ENCODE assay signal across 8 cellular contexts in the genomic region with DNA sequence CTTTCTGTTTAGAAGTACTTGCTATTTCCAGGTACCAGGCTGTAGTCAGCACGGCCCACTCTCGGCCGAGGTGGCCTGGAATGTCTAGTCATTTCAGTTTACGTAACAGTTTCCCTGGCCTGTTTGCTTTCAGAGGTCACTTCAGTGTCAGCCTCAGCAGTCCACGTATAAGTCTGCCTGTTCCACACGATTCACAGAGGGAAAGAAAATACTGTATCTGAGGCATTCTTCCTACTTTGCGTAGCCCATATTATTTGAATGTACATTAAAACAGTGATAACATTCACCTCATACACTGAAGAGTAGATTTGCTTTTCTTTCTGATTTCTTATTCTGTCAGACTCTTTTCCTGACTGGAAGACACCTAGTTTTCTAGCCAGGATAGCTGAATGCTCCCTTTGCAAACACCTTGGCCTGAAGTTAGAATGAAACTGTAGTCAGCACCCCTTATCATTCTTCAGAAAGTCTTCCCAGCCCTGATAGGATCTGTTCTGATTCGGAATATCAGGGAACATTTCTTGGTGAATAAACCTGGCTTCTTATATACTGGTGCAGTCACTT.
DNase-seq lines count a peak whose midpoint lies in the region; ATAC-seq and TF ChIP-seq lines count a peak whose summit lies in the region.

No MANE protein-coding gene starts in this region.

- TF ChIP-seq EP300 in transverse colon (IDR thresholded peaks at IDR 0.05; ENCODE audit: low read depth), result no peak

- CTCF ChIA-PET in MCF 10A (lab: Yijun Ruan, JAX), result interaction anchor here (0.8 to 1.2 kb wide), 2 partner anchors 55 to 85 kb away, joined by 3 read pairs; no protein-coding TSS in a partner anchor
- CTCF ChIA-PET in CD8-positive, alpha-beta T cell (lab: Charles Lee), result no interaction called here

- no peaks in the 10 kb centered on the region for H3K36me3 Mint-ChIP-seq in MCF 10A (ENCODE audit: insufficient read depth, unreplicated experiment)
- no peaks in the 10 kb centered on the region for H3K36me3 Mint-ChIP-seq in activated T-cell treated with anti-CD3 and anti-CD28 coated beads, Interleukin-2, amount 50 U/mL, for 4 hours (ENCODE audit: insufficient read depth)
- H3K36me3 Mint-ChIP-seq in CD8-positive, alpha-beta T cell, result no peaks in the 10 kb centered on the region

- WGBS in transverse colon (ENCODE audit: low coverage in 1 of 2), 2 donors, result 13 to 29% methylated on average over 7 to 8 of the region's 8 CpGs

- H3K27ac ChIP-seq in transverse colon, result peak overlapping the region; percentile 87 to 89 (median 88)
- H3K27ac ChIP-seq in CD8-positive, alpha-beta T cell (ENCODE audit: low read depth, low read length), result no peak overlapping the region

- POLR2A ChIA-PET in MCF 10A (lab: Yijun Ruan, JAX), result interaction anchor here (0.5 to 4.8 kb wide), 27 partner anchors 8 to 1414 kb away, joined by 3 to 50 read pairs (median 5); no protein-coding TSS in a partner anchor
- POLR2A ChIA-PET in CD8-positive, alpha-beta T cell (lab: Charles Lee), result no interaction called here

- peaks cover 44% of the 10 kb centered on the region for H3K4me1 Mint-ChIP-seq in MCF 10A (ENCODE audit: insufficient read depth, unreplicated experiment)
- H3K4me1 Mint-ChIP-seq in activated T-cell treated with anti-CD3 and anti-CD28 coated beads, Interleukin-2, amount 50 U/mL, for 4 hours (ENCODE audit: low read depth), result peaks cover 45% of the 10 kb centered on the region
- H3K4me1 Mint-ChIP-seq in CD8-positive, alpha-beta T cell (ENCODE audit: low read depth), result peaks cover 42% of the 10 kb centered on the region

- H3K36me3 ChIP-seq in transverse colon, result no peaks in the 10 kb centered on the region
- H3K36me3 ChIP-seq in CD8-positive, alpha-beta T cell (ENCODE audit: insufficient read depth, low read length), result no peaks in the 10 kb centered on the region

- H3K9me3 Mint-ChIP-seq in MCF 10A (ENCODE audit: unreplicated experiment), result no peaks in the 10 kb centered on the region
- H3K9me3 Mint-ChIP-seq in activated T-cell treated with anti-CD3 and anti-CD28 coated beads, Interleukin-2, amount 50 U/mL, for 4 hours, result no peaks in the 10 kb centered on the region
- no peaks in the 10 kb centered on the region for H3K9me3 Mint-ChIP-seq in CD8-positive, alpha-beta T cell

- ATAC-seq in activated T-cell treated with anti-CD3 and anti-CD28 coated beads, Interleukin-2, amount 50 U/mL, for 4 hours, result no peak
- no peak for ATAC-seq in CD8-positive, alpha-beta T cell

- H3K4me3 ChIP-seq in LNCaP clone FGC (ENCODE audit: low read depth, low read length) (peak overlapping the region; percentile 12; the same call in 1 of the 2 replicates), transverse colon (no peak overlapping the region)
- H3K4me3 ChIP-seq in CD8-positive, alpha-beta T cell (ENCODE audit: low read depth, low read length), result no peak overlapping the region

- H3K4me1 ChIP-seq in transverse colon, result peaks cover 13 to 59% (median 35%) of the 10 kb centered on the region in 4 donors
- peaks cover 31% of the 10 kb centered on the region for H3K4me1 ChIP-seq in CD8-positive, alpha-beta T cell (ENCODE audit: insufficient read depth, low read length)

- in situ Hi-C loops in transverse colon (cut with MboI; ENCODE audit: low pct_ligation_motif_present in 1 of 4, low pct_unique_long_range_greater_than_20kb in 1 of 4, low sequenced_read_pairs in 3 of 4), result no loop called here

- H3K27me3 ChIP-seq in transverse colon, result no peaks in the 10 kb centered on the region
- H3K27me3 ChIP-seq in CD8-positive, alpha-beta T cell (ENCODE audit: insufficient read depth, low read length), result no peaks in the 10 kb centered on the region

- TF ChIP-seq POLR2A in transverse colon (IDR thresholded peaks at IDR 0.05), result no peak

- intact Hi-C loops in MCF 10A (cut with micrococcal nuclease), result loop anchor here (5.0 to 10.0 kb wide), 3 partner anchors 55 to 85 kb away; no protein-coding TSS in a partner anchor
- intact Hi-C loops in transverse colon (cut with DNase I; ENCODE audit: low total_unique reads), result loop anchor here (10.0 kb wide), 1 partner anchor 47 kb away; no protein-coding TSS in a partner anchor
- intact Hi-C loops in CD8-positive, alpha-beta T cell (cut with DNase I, micrococcal nuclease), result no loop called here

- peak overlapping the region; percentile 31 for H3K4me3 Mint-ChIP-seq in MCF 10A (ENCODE audit: unreplicated experiment)
- no peak overlapping the region for H3K4me3 Mint-ChIP-seq in activated T-cell treated with anti-CD3 and anti-CD28 coated beads, Interleukin-2, amount 50 U/mL, for 4 hours
- no peak overlapping the region for H3K4me3 Mint-ChIP-seq in CD8-positive, alpha-beta T cell

- TF ChIP-seq CTCF in LNCaP clone FGC (IDR thresholded peaks at IDR 0.05; ENCODE audit: control insufficient read depth, extremely low read depth, insufficient read depth), result no peak
- TF ChIP-seq CTCF in MCF 10A (IDR thresholded peaks at IDR 0.05; ENCODE audit: unreplicated experiment), result no peak
- TF ChIP-seq CTCF in transverse colon (IDR thresholded peaks at IDR 0.05), result no peak
- TF ChIP-seq CTCF in CD8-positive, alpha-beta T cell (IDR thresholded peaks at IDR 0.05), result no peak

- no peaks in the 10 kb centered on the region for H3K27me3 Mint-ChIP-seq in MCF 10A (ENCODE audit: insufficient read depth, unreplicated experiment)
- no peaks in the 10 kb centered on the region for H3K27me3 Mint-ChIP-seq in activated T-cell treated with anti-CD3 and anti-CD28 coated beads, Interleukin-2, amount 50 U/mL, for 4 hours (ENCODE audit: low read depth)
- no peaks in the 10 kb centered on the region for H3K27me3 Mint-ChIP-seq in CD8-positive, alpha-beta T cell (ENCODE audit: low read depth)

- H3K27ac Mint-ChIP-seq in MCF 10A (ENCODE audit: low read depth, unreplicated experiment), result peak overlapping the region; percentile 89
- H3K27ac Mint-ChIP-seq in CD8-positive, alpha-beta T cell, result no peak overlapping the region

- peak; percentile 65 for DNase-seq in LNCaP clone FGC (ENCODE audit: low read depth)
- peak; percentile 82 for DNase-seq in MCF 10A (ENCODE audit: unreplicated experiment)
- peak; percentile 83 for DNase-seq in left kidney (ENCODE audit: low read depth, low spot score)
- DNase-seq in transverse colon, result peak; percentile 63
- no peak for DNase-seq in GOT3 (lab: John Stamatoyannopoulos, UW)
- DNase-seq in activated T-cell treated with anti-CD3 and anti-CD28 coated beads, Interleukin-2, amount 50 U/mL, for 4 hours, result no peak
- DNase-seq in stimulated activated CD4-positive, alpha-beta T cell treated with anti-CD3 and anti-CD28 coated beads, Interleukin-12 subunit alpha, Interleukin-12 subunit beta, amount 100 ng/mL, for 4 hours, result no peak
- no peak for DNase-seq in CD8-positive, alpha-beta T cell

- no TSS peak for BruUV-seq in MCF 10A (replicated peaks; lab: Mats Ljungman, UMichigan)

- H3K9me3 ChIP-seq in transverse colon, result no peaks in the 10 kb centered on the region
- no peaks in the 10 kb centered on the region for H3K9me3 ChIP-seq in CD8-positive, alpha-beta T cell (ENCODE audit: low read length)

Comparison
In these comparisons a context has a peak if more than half of its experiments do, and no peak if none do; other contexts are left out.
1. DNase-seq: peak in LNCaP clone FGC (single experiment), MCF 10A (single experiment), left kidney (single experiment) and transverse colon (single experiment); none in GOT3 (single experiment), activated T-cell treated with anti-CD3 and anti-CD28 coated beads, Interleukin-2, amount 50 U/mL, for 4 hours (single experiment), stimulated activated CD4-positive, alpha-beta T cell treated with anti-CD3 and anti-CD28 coated beads, Interleukin-12 subunit alpha, Interleukin-12 subunit beta, amount 100 ng/mL, for 4 hours (single experiment) and CD8-positive, alpha-beta T cell (0 of 7).
2. intact Hi-C loops: an anchor here in MCF 10A (5.0 to 10.0 kb wide) and transverse colon (10.0 kb wide); none called in CD8-positive, alpha-beta T cell.